9 cellular contexts compared by ENCODE assay signal in the genomic region with DNA sequence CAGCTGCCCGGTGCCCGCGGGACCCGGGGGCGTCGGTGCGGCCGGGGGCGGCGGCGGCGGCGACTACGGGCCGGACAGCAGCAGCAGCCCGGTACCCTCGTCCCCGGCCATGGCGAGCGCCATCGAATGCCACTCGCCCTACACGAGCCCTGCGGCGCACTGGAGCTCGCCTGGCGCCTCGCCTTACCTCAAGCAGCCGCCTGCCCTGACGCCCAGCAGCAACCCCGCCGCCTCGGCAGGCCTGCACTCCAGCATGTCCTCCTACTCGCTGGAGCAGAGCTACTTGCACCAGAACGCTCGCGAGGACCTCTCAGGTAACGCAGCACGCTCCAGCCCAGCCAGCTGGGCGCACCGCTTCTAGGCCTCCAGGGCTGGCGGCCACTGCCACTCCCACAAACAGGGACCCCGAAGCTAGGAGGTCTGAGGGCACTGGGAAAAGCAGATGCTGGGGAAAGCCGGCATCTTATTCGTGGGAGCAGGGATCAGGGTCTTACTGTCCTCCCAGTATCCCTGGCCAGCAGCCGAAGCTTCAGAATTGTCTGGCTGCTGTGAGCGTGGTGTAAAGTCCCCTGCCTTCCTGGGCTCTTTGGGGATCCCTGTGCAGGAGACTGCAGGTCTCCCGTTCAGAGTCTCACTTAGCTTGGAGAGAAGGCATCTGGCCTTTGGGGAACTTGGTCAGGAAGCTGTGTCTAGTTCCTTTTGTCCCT. TPM values are rescaled to one million over a fixed set of nuclear protein-coding genes. Genes with fewer than 3 reads are reported as not detected.
DNase-seq lines count a peak whose midpoint lies in the region; ATAC-seq lines count a peak whose summit lies in the region.
"Had no signal": no experiment of that assay in that cellular context is flagged by ENCODE, and none has a peak within 500 bp of the region (broad histone marks: within the 10 kb centered on the region; RNA-seq: fewer than 3 reads in every experiment).

No MANE protein-coding gene starts in this region.

- no peak overlapping the region for H3K27ac Mint-ChIP-seq in activated T-helper 17 cell treated with anti-CD3 and anti-CD28 coated beads, Interleukin-2, amount 50 U/mL, for 72 hours
- no peak overlapping the region for H3K27ac Mint-ChIP-seq in stimulated activated naive B cell treated with anti-CD40 and anti-IgM and Interleukin-4, amounts not matched to agents 10 μg/mL and 1 μg/mL and 100 μg/mL, for 72 hours

- peaks cover 8% of the 10 kb centered on the region for H3K4me1 Mint-ChIP-seq in activated T-helper 17 cell treated with anti-CD3 and anti-CD28 coated beads, Interleukin-2, amount 50 U/mL, for 72 hours
- peaks cover 24 to 48% of the 10 kb centered on the region in 2 donors for H3K4me1 Mint-ChIP-seq in stimulated activated naive B cell treated with anti-CD40 and anti-IgM and Interleukin-4, amounts not matched to agents 10 μg/mL and 1 μg/mL and 100 μg/mL, for 72 hours

- no peaks in the 10 kb centered on the region for H3K36me3 Mint-ChIP-seq in activated T-helper 17 cell treated with anti-CD3 and anti-CD28 coated beads, Interleukin-2, amount 50 U/mL, for 72 hours (ENCODE audit: low read depth)
- H3K36me3 Mint-ChIP-seq in stimulated activated naive B cell treated with anti-CD40 and anti-IgM and Interleukin-4, amounts not matched to agents 10 μg/mL and 1 μg/mL and 100 μg/mL, for 72 hours = peaks cover 0 to 3% of the 10 kb centered on the region in 2 donors

- H3K27me3 Mint-ChIP-seq in activated T-helper 17 cell treated with anti-CD3 and anti-CD28 coated beads, Interleukin-2, amount 50 U/mL, for 72 hours = peaks cover 66% of the 10 kb centered on the region
- peaks cover 71 to 87% of the 10 kb centered on the region in 2 donors for H3K27me3 Mint-ChIP-seq in stimulated activated naive B cell treated with anti-CD40 and anti-IgM and Interleukin-4, amounts not matched to agents 10 μg/mL and 1 μg/mL and 100 μg/mL, for 72 hours

- peak overlapping the region; percentile 2 for H3K4me3 Mint-ChIP-seq in activated T-helper 17 cell treated with anti-CD3 and anti-CD28 coated beads, Interleukin-2, amount 50 U/mL, for 72 hours
- peak overlapping the region; percentile 63 to 69 for H3K4me3 Mint-ChIP-seq in stimulated activated naive B cell treated with anti-CD40 and anti-IgM and Interleukin-4, amounts not matched to agents 10 μg/mL and 1 μg/mL and 100 μg/mL, for 72 hours

- no peak for ATAC-seq in activated T-helper 17 cell treated with anti-CD3 and anti-CD28 coated beads, Interleukin-2, amount 50 U/mL, for 72 hours (replicated peaks)
- ATAC-seq in stimulated activated naive B cell treated with anti-CD40 and anti-IgM and Interleukin-4, amounts not matched to agents 10 μg/mL and 1 μg/mL and 100 μg/mL, for 72 hours (replicated peaks) = no peak
- no peak for ATAC-seq in GM21619 (IDR thresholded peaks at IDR 0.05; ENCODE audit: unreplicated experiment)
- ATAC-seq in GM18520 (IDR thresholded peaks at IDR 0.05; ENCODE audit: unreplicated experiment) = no peak
- no peak for ATAC-seq in HG03196 (IDR thresholded peaks at IDR 0.05; ENCODE audit: unreplicated experiment)

- DNase-seq in NCI-H82 (lab: John Stamatoyannopoulos, UW) = peak; percentile 25
- DNase-seq in NCI-H82 treated with DMSO at 0.1 percent for 48 hours (lab: John Stamatoyannopoulos, UW; ENCODE audit: unreplicated experiment) = no peak
- peak; percentile 82 for DNase-seq in islet precursor cell
- no peak for DNase-seq in stimulated activated naive B cell treated with anti-CD40 and anti-IgM and Interleukin-4, amounts not matched to agents 10 μg/mL and 1 μg/mL and 100 μg/mL, for 72 hours
- DNase-seq: activated gamma-delta T cell treated with Interleukin-2 at 50 U/mL for 16 hours had no signal

- H3K9me3 Mint-ChIP-seq in activated T-helper 17 cell treated with anti-CD3 and anti-CD28 coated beads, Interleukin-2, amount 50 U/mL, for 72 hours = no peaks in the 10 kb centered on the region
- no peaks in the 10 kb centered on the region for H3K9me3 Mint-ChIP-seq in stimulated activated naive B cell treated with anti-CD40 and anti-IgM and Interleukin-4, amounts not matched to agents 10 μg/mL and 1 μg/mL and 100 μg/mL, for 72 hours

RNA-seq across cellular contexts. Expression of a gene that starts 1.6 kb away (rescaled TPM):
- not detected for total RNA-seq in activated T-helper 17 cell treated with anti-CD3 and anti-CD28 coated beads, Interleukin-2, amount 50 U/mL, for 72 hours

Comparison
In these comparisons a context has a peak if more than half of its experiments do, and no peak if none do; other contexts are left out.
1. DNase-seq: peak in NCI-H82 (single experiment) and islet precursor cell (single experiment); none in NCI-H82 treated with DMSO at 0.1 percent for 48 hours (single experiment) and stimulated activated naive B cell treated with anti-CD40 and anti-IgM and Interleukin-4, amounts not matched to agents 10 μg/mL and 1 μg/mL and 100 μg/mL, for 72 hours (single experiment).